12 cellular contexts compared by ENCODE assay signal in the genomic region with DNA sequence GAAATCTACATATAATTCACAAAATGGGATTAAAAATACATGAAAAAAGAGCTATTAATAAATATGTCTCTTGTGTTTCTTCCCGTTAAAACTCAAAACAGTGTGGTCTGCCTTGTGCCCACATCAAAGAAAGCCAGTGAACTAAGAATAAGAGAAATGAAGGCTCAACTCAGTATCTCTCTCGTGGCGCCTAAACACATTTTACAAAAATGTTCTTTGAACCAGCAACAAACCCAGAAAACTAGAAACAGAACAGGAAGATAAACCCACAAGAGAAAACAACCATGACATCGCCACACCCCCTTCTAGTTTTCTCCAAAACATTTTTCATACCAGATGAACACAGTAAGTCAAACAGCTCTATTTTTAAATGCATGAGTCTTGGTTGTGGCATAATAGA.
DNase-seq lines count a peak whose midpoint lies in the region; ATAC-seq lines count a peak whose summit lies in the region.
"Had no signal": no experiment of that assay in that cellular context is flagged by ENCODE, and none has a peak within 500 bp of the region (broad histone marks: within the 10 kb centered on the region; RNA-seq: fewer than 3 reads in every experiment).

No MANE protein-coding gene starts in this region.

- H3K27ac Mint-ChIP-seq in activated T-helper 2 cell treated with anti-CD3 and anti-CD28 coated beads, Interferon-gamma antibody, Interleukin-2, Interleukin-4, amounts not matched to agents 10 μg/mL and 5 μg/mL and 100 μg/mL, durations not matched to agents 14 hours and 24 hours and 36 hours = peak overlapping the region; percentile 10
- H3K27ac Mint-ChIP-seq: CD4-positive, alpha-beta T cell had no signal

- peaks cover 30% of the 10 kb centered on the region for H3K27me3 Mint-ChIP-seq in activated T-helper 2 cell treated with anti-CD3 and anti-CD28 coated beads, Interferon-gamma antibody, Interleukin-2, Interleukin-4, amounts not matched to agents 10 μg/mL and 5 μg/mL and 100 μg/mL, durations not matched to agents 14 hours and 24 hours and 36 hours (ENCODE audit: low read depth)
- H3K27me3 Mint-ChIP-seq: CD4-positive, alpha-beta T cell had no signal

- DNase-seq in activated T-helper 2 cell treated with anti-CD3 and anti-CD28 coated beads, Interferon-gamma antibody, Interleukin-2, Interleukin-4, amounts not matched to agents 10 μg/mL and 5 μg/mL and 100 μg/mL, durations not matched to agents 14 hours and 24 hours and 36 hours (ENCODE audit: low spot score) = no peak
- DNase-seq in NCI-H446 (lab: John Stamatoyannopoulos, UW) (no peak), G401 (ENCODE audit: low spot score) (no peak), Right ventricle myocardium superior (no peak)
- DNase-seq in activated T-cell treated with anti-CD3 and anti-CD28 coated beads, Interleukin-2, amount 50 U/mL, for 1 hour = no peak
- DNase-seq: CD4-positive, alpha-beta T cell; mesendoderm; NCI-H2107; NK-92 treated with Interleukin-12 subunit alpha and Interleukin-12 subunit beta, amount 100 ng/mL, for 24 hours had no signal

- no peaks in the 10 kb centered on the region for H3K36me3 Mint-ChIP-seq in activated T-helper 2 cell treated with anti-CD3 and anti-CD28 coated beads, Interferon-gamma antibody, Interleukin-2, Interleukin-4, amounts not matched to agents 10 μg/mL and 5 μg/mL and 100 μg/mL, durations not matched to agents 14 hours and 24 hours and 36 hours (ENCODE audit: low read depth)

- H3K9me3 Mint-ChIP-seq in activated T-helper 2 cell treated with anti-CD3 and anti-CD28 coated beads, Interferon-gamma antibody, Interleukin-2, Interleukin-4, amounts not matched to agents 10 μg/mL and 5 μg/mL and 100 μg/mL, durations not matched to agents 14 hours and 24 hours and 36 hours = no peaks in the 10 kb centered on the region
- H3K9me3 Mint-ChIP-seq: CD4-positive, alpha-beta T cell had no signal

- in situ Hi-C loops in G401 (cut with HindIII; ENCODE audit: low sequenced_read_pairs) = no loop called here

- ATAC-seq in GM18867 (IDR thresholded peaks at IDR 0.05; ENCODE audit: unreplicated experiment) = peak; percentile 67
- peak; percentile 61 for ATAC-seq in GM21423 (IDR thresholded peaks at IDR 0.05; ENCODE audit: unreplicated experiment)
- peak; percentile 58 for ATAC-seq in HG03175 (IDR thresholded peaks at IDR 0.05; ENCODE audit: unreplicated experiment)
- ATAC-seq in Right ventricle myocardium superior (ENCODE audit: poor library complexity) = no peak

- intact Hi-C loops in activated T-helper 2 cell treated with anti-CD3 and anti-CD28 coated beads, Interferon-gamma antibody, Interleukin-2, Interleukin-4, amounts not matched to agents 10 μg/mL and 5 μg/mL and 100 μg/mL, durations not matched to agents 14 hours and 24 hours and 36 hours (cut with micrococcal nuclease) = loop anchor here (10.0 kb wide), 1 partner anchor 1013 kb away; the partner anchor contains the start of gene MAP9
- intact Hi-C loops in Right ventricle myocardium superior (cut with DNase I) = no loop called here

- H3K4me1 Mint-ChIP-seq in activated T-helper 2 cell treated with anti-CD3 and anti-CD28 coated beads, Interferon-gamma antibody, Interleukin-2, Interleukin-4, amounts not matched to agents 10 μg/mL and 5 μg/mL and 100 μg/mL, durations not matched to agents 14 hours and 24 hours and 36 hours (ENCODE audit: low read depth) = peaks cover 18% of the 10 kb centered on the region

- H3K4me3 Mint-ChIP-seq in activated T-helper 2 cell treated with anti-CD3 and anti-CD28 coated beads, Interferon-gamma antibody, Interleukin-2, Interleukin-4, amounts not matched to agents 10 μg/mL and 5 μg/mL and 100 μg/mL, durations not matched to agents 14 hours and 24 hours and 36 hours (ENCODE audit: low read depth) = no peak overlapping the region
- H3K4me3 Mint-ChIP-seq: CD4-positive, alpha-beta T cell had no signal
